Comparison of ENCODE assay signal across 12 cellular contexts in genomic region chr10:970311-971149, GRCh38. TPM values are rescaled to one million over a fixed set of nuclear protein-coding genes. Genes with fewer than 3 reads are reported as not detected.
DNase-seq lines count a peak whose midpoint lies in the region; ATAC-seq and TF ChIP-seq lines count a peak whose summit lies in the region.
"Had no signal": no experiment of that assay in that cellular context is flagged by ENCODE, and none has a peak within 500 bp of the region (broad histone marks: within the 10 kb centered on the region; RNA-seq: fewer than 3 reads in every experiment).

No MANE protein-coding gene starts in this region.

- intact Hi-C loops in colonic mucosa (cut with DNase I) = no loop called here

- H3K4me3 Mint-ChIP-seq in glutamatergic neuron (ENCODE audit: unreplicated experiment) = no peak overlapping the region
- H3K4me3 Mint-ChIP-seq: CD4-positive, alpha-beta memory T cell; effector memory CD8-positive, alpha-beta T cell had no signal

- peaks cover 6% of the 10 kb centered on the region for H3K9me3 Mint-ChIP-seq in glutamatergic neuron (ENCODE audit: unreplicated experiment)
- H3K9me3 Mint-ChIP-seq: effector memory CD8-positive, alpha-beta T cell had no signal

- H3K4me3 ChIP-seq in colonic mucosa (no peak overlapping the region), neuron (ENCODE audit: low read length) (no peak overlapping the region)

- H3K27ac Mint-ChIP-seq in glutamatergic neuron (ENCODE audit: unreplicated experiment) = no peak overlapping the region
- H3K27ac Mint-ChIP-seq: CD4-positive, alpha-beta memory T cell; effector memory CD8-positive, alpha-beta T cell had no signal

- DNase-seq in COLO668 (lab: John Stamatoyannopoulos, UW; ENCODE audit: unreplicated experiment) (peak; percentile 59), NCI-H187 treated with DMSO at 0.1 percent for 48 hours (lab: John Stamatoyannopoulos, UW) (peak; percentile 62), colonic mucosa (peak; percentile 27), COLO829 (ENCODE audit: low spot score) (no peak), glutamatergic neuron (no peak)
- DNase-seq: CD4-positive, alpha-beta memory T cell; effector memory CD8-positive, alpha-beta T cell; stimulated activated CD8-positive, alpha-beta memory T cell treated with anti-CD3 and anti-CD28 coated beads, Interleukin-4, amount 100 ng/mL, for 48 hours had no signal

- H3K4me1 ChIP-seq in colonic mucosa = no peaks in the 10 kb centered on the region
- peaks cover 16% of the 10 kb centered on the region for H3K4me1 ChIP-seq in neuron (ENCODE audit: insufficient read depth, low read length)

- no peaks in the 10 kb centered on the region for H3K9me3 ChIP-seq in colonic mucosa
- peaks cover 3% of the 10 kb centered on the region for H3K9me3 ChIP-seq in neuron (ENCODE audit: low read length)

- H3K9ac ChIP-seq in colonic mucosa (ENCODE audit: low read depth in 2 of 2, low read length in 2 of 2) = no peak overlapping the region

- ATAC-seq in GM18861 (IDR thresholded peaks at IDR 0.05; ENCODE audit: unreplicated experiment) (no peak), GM21447 (IDR thresholded peaks at IDR 0.05; ENCODE audit: unreplicated experiment) (no peak)
- ATAC-seq: effector memory CD8-positive, alpha-beta T cell had no signal

- H3K27me3 ChIP-seq in colonic mucosa = no peaks in the 10 kb centered on the region
- H3K27me3 ChIP-seq in neuron (ENCODE audit: insufficient read depth, low read length) = no peaks in the 10 kb centered on the region

- peak overlapping the region; percentile 9 for H2AFZ ChIP-seq in neuron (ENCODE audit: low read depth, low read length)

- H3K27ac ChIP-seq in colonic mucosa = no peak overlapping the region

- H3K27me3 Mint-ChIP-seq in glutamatergic neuron (ENCODE audit: unreplicated experiment) = no peaks in the 10 kb centered on the region

- peaks cover 3% of the 10 kb centered on the region for H3K36me3 Mint-ChIP-seq in glutamatergic neuron (ENCODE audit: unreplicated experiment)

- no peaks in the 10 kb centered on the region for H3K36me3 ChIP-seq in colonic mucosa
- no peaks in the 10 kb centered on the region for H3K36me3 ChIP-seq in neuron (ENCODE audit: insufficient read depth, low read length)

- TF ChIP-seq CTCF in colonic mucosa (IDR thresholded peaks at IDR 0.05) (no peak), glutamatergic neuron (IDR thresholded peaks at IDR 0.05; ENCODE audit: partially characterized antibody, unreplicated experiment) (no peak)

- no peaks in the 10 kb centered on the region for H3K4me1 Mint-ChIP-seq in glutamatergic neuron (ENCODE audit: low read depth, unreplicated experiment)

RNA-seq across cellular contexts. Expression of gene GTPBP4, which starts 17.7 kb away (rescaled TPM):
- total RNA-seq in colonic mucosa = 10 to 100 TPM; 22.4 to 43.6 TPM
- 45.4 TPM for total RNA-seq in glutamatergic neuron (ENCODE audit: unreplicated experiment)

RNA-seq across cellular contexts. Expression of gene LARP4B, which starts 39.0 kb away (rescaled TPM):
- 100 to 1,000 TPM; 129 to 136 TPM for total RNA-seq in colonic mucosa
- total RNA-seq in glutamatergic neuron (ENCODE audit: unreplicated experiment) = 65.6 TPM

RNA-seq across cellular contexts. Expression of gene IDI2, which starts 55.1 kb away (rescaled TPM):
- total RNA-seq in colonic mucosa (not detected), glutamatergic neuron (ENCODE audit: unreplicated experiment) (not detected)
- total RNA-seq: CD4-positive, alpha-beta memory T cell; mononuclear cell had no signal

Comparison
In these comparisons a context has a peak if more than half of its experiments do, and no peak if none do; other contexts are left out.
1. DNase-seq: peak in COLO668 (single experiment), NCI-H187 treated with DMSO at 0.1 percent for 48 hours (single experiment) and colonic mucosa (single experiment); none in COLO829 (single experiment) and glutamatergic neuron (single experiment).